13 cellular contexts compared by ENCODE assay signal in genomic region chr5:167814828-167815227, GRCh38.
DNase-seq lines count a peak whose midpoint lies in the region; ATAC-seq and TF ChIP-seq lines count a peak whose summit lies in the region.
"Had no signal": no experiment of that assay in that cellular context is flagged by ENCODE, and none has a peak within 500 bp of the region (broad histone marks: within the 10 kb centered on the region; RNA-seq: fewer than 3 reads in every experiment).

No MANE protein-coding gene starts in this region.

- H3K27ac Mint-ChIP-seq in stimulated activated effector memory CD8-positive, alpha-beta T cell treated with anti-CD3 and anti-CD28 coated beads, Interleukin-12 subunit alpha, Interleukin-12 subunit beta, amount 100 ng/mL, for 72 hours = no peak overlapping the region
- H3K27ac Mint-ChIP-seq in activated naive CD4-positive, alpha-beta T cell treated with anti-CD3 and anti-CD28 coated beads, Interleukin-2, amount 10 ng/mL, durations not matched to agents 7 days and 5 days = no peak overlapping the region
- H3K27ac Mint-ChIP-seq: dendritic cell treated with granulocyte-macrophage colony-stimulating factor and Interleukin-4, amounts not matched to agents 40 ng/mL and 50 ng/mL, for 4 days had no signal

- no peaks in the 10 kb centered on the region for H3K9me3 ChIP-seq in BE2C
- H3K9me3 ChIP-seq: tibial artery had no signal

- no peaks in the 10 kb centered on the region for H3K27me3 Mint-ChIP-seq in activated naive CD4-positive, alpha-beta T cell treated with anti-CD3 and anti-CD28 coated beads, Interleukin-2, amount 10 ng/mL, durations not matched to agents 7 days and 5 days
- H3K27me3 Mint-ChIP-seq: dendritic cell treated with granulocyte-macrophage colony-stimulating factor and Interleukin-4, amounts not matched to agents 40 ng/mL and 50 ng/mL, for 4 days had no signal

- H3K4me1 ChIP-seq in BE2C = no peaks in the 10 kb centered on the region
- H3K4me1 ChIP-seq: tibial artery had no signal

- DNase-seq in H4 (ENCODE audit: low spot score) (peak; percentile 93), SW480 (ENCODE audit: low spot score) (peak; percentile 93), fibroblast of pulmonary artery (ENCODE audit: low read depth) (peak; percentile 93), retinal pigment epithelial cell (ENCODE audit: low read depth) (peak; percentile 92), KG1 (lab: John Stamatoyannopoulos, UW) (no peak), BE2C (no peak)
- no peak for DNase-seq in stimulated activated effector memory CD8-positive, alpha-beta T cell treated with anti-CD3 and anti-CD28 coated beads, Interleukin-12 subunit alpha, Interleukin-12 subunit beta, amount 100 ng/mL, for 72 hours (ENCODE audit: low spot score in 2 of 2)
- DNase-seq in activated naive CD4-positive, alpha-beta T cell treated with anti-CD3 and anti-CD28 coated beads, Interleukin-2, amount 10 ng/mL, durations not matched to agents 7 days and 5 days = no peak
- DNase-seq: kidney, NCI-H1048, tibial artery, WERI-Rb-1 had no signal

- no peak for TF ChIP-seq CTCF in fibroblast of pulmonary artery (IDR thresholded peaks at IDR 0.05; ENCODE audit: low read length, missing control alignments)
- no peak for TF ChIP-seq CTCF in retinal pigment epithelial cell (conservative IDR thresholded peaks at IDR 0.05; ENCODE audit: low read depth, low read length)
- no peak for TF ChIP-seq CTCF in BE2C (IDR thresholded peaks at IDR 0.05; ENCODE audit: low read depth, low read length)

- H3K4me1 Mint-ChIP-seq in stimulated activated effector memory CD8-positive, alpha-beta T cell treated with anti-CD3 and anti-CD28 coated beads, Interleukin-12 subunit alpha, Interleukin-12 subunit beta, amount 100 ng/mL, for 72 hours = no peaks in the 10 kb centered on the region
- peaks cover 2% of the 10 kb centered on the region for H3K4me1 Mint-ChIP-seq in activated naive CD4-positive, alpha-beta T cell treated with anti-CD3 and anti-CD28 coated beads, Interleukin-2, amount 10 ng/mL, durations not matched to agents 7 days and 5 days

- H3K9me3 Mint-ChIP-seq in stimulated activated effector memory CD8-positive, alpha-beta T cell treated with anti-CD3 and anti-CD28 coated beads, Interleukin-12 subunit alpha, Interleukin-12 subunit beta, amount 100 ng/mL, for 72 hours = peaks cover 9% of the 10 kb centered on the region
- H3K9me3 Mint-ChIP-seq in activated naive CD4-positive, alpha-beta T cell treated with anti-CD3 and anti-CD28 coated beads, Interleukin-2, amount 10 ng/mL, durations not matched to agents 7 days and 5 days = no peaks in the 10 kb centered on the region
- H3K9me3 Mint-ChIP-seq: dendritic cell treated with granulocyte-macrophage colony-stimulating factor and Interleukin-4, amounts not matched to agents 40 ng/mL and 50 ng/mL, for 4 days had no signal

- H3K4me3 Mint-ChIP-seq in stimulated activated effector memory CD8-positive, alpha-beta T cell treated with anti-CD3 and anti-CD28 coated beads, Interleukin-12 subunit alpha, Interleukin-12 subunit beta, amount 100 ng/mL, for 72 hours = no peak overlapping the region
- H3K4me3 Mint-ChIP-seq in activated naive CD4-positive, alpha-beta T cell treated with anti-CD3 and anti-CD28 coated beads, Interleukin-2, amount 10 ng/mL, durations not matched to agents 7 days and 5 days = no peak overlapping the region
- H3K4me3 Mint-ChIP-seq: dendritic cell treated with granulocyte-macrophage colony-stimulating factor and Interleukin-4, amounts not matched to agents 40 ng/mL and 50 ng/mL, for 4 days had no signal

- no peak for ATAC-seq in stimulated activated effector memory CD8-positive, alpha-beta T cell treated with anti-CD3 and anti-CD28 coated beads, Interleukin-12 subunit alpha, Interleukin-12 subunit beta, amount 100 ng/mL, for 72 hours

- no peak overlapping the region for H3K4me3 ChIP-seq in fibroblast of pulmonary artery (replicated peaks; ENCODE audit: low read depth, low read length)
- H3K4me3 ChIP-seq in retinal pigment epithelial cell (ENCODE audit: low read length) = no peak overlapping the region
- H3K4me3 ChIP-seq in BE2C (ENCODE audit: low read depth, low read length) = no peak overlapping the region
- H3K4me3 ChIP-seq: tibial artery had no signal

- H3K36me3 Mint-ChIP-seq in stimulated activated effector memory CD8-positive, alpha-beta T cell treated with anti-CD3 and anti-CD28 coated beads, Interleukin-12 subunit alpha, Interleukin-12 subunit beta, amount 100 ng/mL, for 72 hours = no peaks in the 10 kb centered on the region
- H3K36me3 Mint-ChIP-seq in activated naive CD4-positive, alpha-beta T cell treated with anti-CD3 and anti-CD28 coated beads, Interleukin-2, amount 10 ng/mL, durations not matched to agents 7 days and 5 days = no peaks in the 10 kb centered on the region

- CTCF ChIA-PET in activated naive CD4-positive, alpha-beta T cell treated with anti-CD3 and anti-CD28 coated beads, Interleukin-2, amount 10 ng/mL, durations not matched to agents 7 days and 5 days (lab: Charles Lee) = no interaction called here

- H3K36me3 ChIP-seq in BE2C = no peaks in the 10 kb centered on the region
- H3K36me3 ChIP-seq: tibial artery, WERI-Rb-1 had no signal

- no peaks in the 10 kb centered on the region for H3K27me3 ChIP-seq in BE2C
- H3K27me3 ChIP-seq: tibial artery had no signal

Comparison
In these comparisons a context has a peak if more than half of its experiments do, and no peak if none do; other contexts are left out.
1. DNase-seq: peak in H4 (single experiment), SW480 (single experiment), fibroblast of pulmonary artery (single experiment) and retinal pigment epithelial cell (single experiment); none in KG1 (single experiment), stimulated activated effector memory CD8-positive, alpha-beta T cell treated with anti-CD3 and anti-CD28 coated beads, Interleukin-12 subunit alpha, Interleukin-12 subunit beta, amount 100 ng/mL, for 72 hours (0 of 2), activated naive CD4-positive, alpha-beta T cell treated with anti-CD3 and anti-CD28 coated beads, Interleukin-2, amount 10 ng/mL, durations not matched to agents 7 days and 5 days (single experiment) and BE2C (single experiment).